Comparison of ENCODE assay signal across 10 cellular contexts in the genomic region with DNA sequence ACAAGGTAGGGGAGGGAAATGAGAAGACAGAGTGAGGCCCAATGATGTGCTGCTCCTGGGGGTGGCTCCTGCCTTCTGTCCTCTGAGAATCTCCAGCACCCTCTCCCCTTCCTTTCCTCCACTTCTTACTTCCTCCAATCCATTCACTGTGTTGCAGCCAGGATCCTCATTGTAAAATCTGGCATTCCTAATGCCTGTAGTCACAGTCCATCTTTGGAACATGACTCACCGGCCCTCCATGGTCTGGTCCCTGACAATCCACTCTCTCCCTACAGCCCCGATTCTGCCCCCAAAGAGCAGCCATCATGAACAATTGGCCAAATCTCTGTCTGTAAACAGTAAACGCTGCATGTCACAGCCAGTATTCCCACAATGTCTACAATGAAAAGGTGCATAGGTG.
A peak's percentile ranks its signal among the peaks of the same experiment; 100 is the strongest.
DNase-seq lines count a peak whose midpoint lies in the region; ATAC-seq and TF ChIP-seq lines count a peak whose summit lies in the region.
"Had no signal": no experiment of that assay in that cellular context is flagged by ENCODE, and none has a peak within 500 bp of the region (broad histone marks: within the 10 kb centered on the region; RNA-seq: fewer than 3 reads in every experiment).

No MANE protein-coding gene starts in this region.

- H3K27ac ChIP-seq in SJSA1 (peak overlapping the region; percentile 79), gastrocnemius medialis (no peak overlapping the region)
- H3K27ac ChIP-seq: epithelial cell of prostate had no signal

- TF ChIP-seq POLR2A in gastrocnemius medialis (IDR thresholded peaks at IDR 0.05) = no peak

- H3K4me2 ChIP-seq in skeletal muscle satellite cell (ENCODE audit: low read length) = peak overlapping the region; percentile 68

- peak overlapping the region; percentile 39 for H3K9ac ChIP-seq in skeletal muscle satellite cell (ENCODE audit: low read depth, low read length)

- H3K9me3 ChIP-seq in SJSA1 (replicated peaks) (no peaks in the 10 kb centered on the region), skeletal muscle satellite cell (replicated peaks; ENCODE audit: low read length) (no peaks in the 10 kb centered on the region), gastrocnemius medialis (no peaks in the 10 kb centered on the region)

- no peak for ATAC-seq in gastrocnemius medialis

- H3K4me3 ChIP-seq in SJSA1 (no peak overlapping the region), skeletal muscle satellite cell (ENCODE audit: low read length) (no peak overlapping the region), gastrocnemius medialis (no peak overlapping the region)

- DNase-seq in HCEC 1CT (peak; percentile 77), SJSA1 (ENCODE audit: low read depth in 1 of 2, low spot score in 2 of 2) (peak; percentile 83 to 85), fibroblast of the conjunctiva (ENCODE audit: low read depth) (peak; percentile 49), NCI-H1092 (lab: John Stamatoyannopoulos, UW) (no peak), GF-D8 (lab: John Stamatoyannopoulos, UW) (no peak), gastrocnemius medialis (no peak)
- DNase-seq: activated naive CD4-positive, alpha-beta T cell treated with Interleukin-2 at 50 U/mL for 16 hours; NK-92 treated with Interleukin-12 subunit alpha and Interleukin-12 subunit beta, amount 100 ng/mL, for 24 hours had no signal

- TF ChIP-seq CTCF in gastrocnemius medialis (IDR thresholded peaks at IDR 0.05 in 4 of 5, conservative IDR thresholded peaks at IDR 0.05 in 1 of 5) = no peak

- H3K36me3 ChIP-seq in SJSA1 = no peaks in the 10 kb centered on the region
- H3K36me3 ChIP-seq in skeletal muscle satellite cell (ENCODE audit: insufficient read depth, low read length) = no peaks in the 10 kb centered on the region
- no peaks in the 10 kb centered on the region for H3K36me3 ChIP-seq in gastrocnemius medialis

- H3K4me1 ChIP-seq in SJSA1 (replicated peaks) = peaks cover 22% of the 10 kb centered on the region
- H3K4me1 ChIP-seq in skeletal muscle satellite cell (ENCODE audit: control insufficient read depth, insufficient read depth, low read length) = peaks cover 24% of the 10 kb centered on the region
- H3K4me1 ChIP-seq in gastrocnemius medialis = no peaks in the 10 kb centered on the region

- H3K27me3 ChIP-seq in SJSA1 (replicated peaks) (no peaks in the 10 kb centered on the region), skeletal muscle satellite cell (ENCODE audit: control insufficient read depth, insufficient read depth, low read length) (no peaks in the 10 kb centered on the region), gastrocnemius medialis (no peaks in the 10 kb centered on the region)

- intact Hi-C loops in gastrocnemius medialis (cut with DNase I; ENCODE audit: low total_unique reads) = no loop called here

- in situ Hi-C loops in gastrocnemius medialis (cut with MboI; ENCODE audit: low sequenced_read_pairs in 4 of 4) = no loop called here

Comparison
In these comparisons a context has a peak if more than half of its experiments do, and no peak if none do; other contexts are left out.
1. DNase-seq: peak in HCEC 1CT (single experiment), SJSA1 (2 of 2) and fibroblast of the conjunctiva (single experiment); none in NCI-H1092 (single experiment), GF-D8 (single experiment) and gastrocnemius medialis (0 of 2).